9 cellular contexts compared by ENCODE assay signal in the genomic region with DNA sequence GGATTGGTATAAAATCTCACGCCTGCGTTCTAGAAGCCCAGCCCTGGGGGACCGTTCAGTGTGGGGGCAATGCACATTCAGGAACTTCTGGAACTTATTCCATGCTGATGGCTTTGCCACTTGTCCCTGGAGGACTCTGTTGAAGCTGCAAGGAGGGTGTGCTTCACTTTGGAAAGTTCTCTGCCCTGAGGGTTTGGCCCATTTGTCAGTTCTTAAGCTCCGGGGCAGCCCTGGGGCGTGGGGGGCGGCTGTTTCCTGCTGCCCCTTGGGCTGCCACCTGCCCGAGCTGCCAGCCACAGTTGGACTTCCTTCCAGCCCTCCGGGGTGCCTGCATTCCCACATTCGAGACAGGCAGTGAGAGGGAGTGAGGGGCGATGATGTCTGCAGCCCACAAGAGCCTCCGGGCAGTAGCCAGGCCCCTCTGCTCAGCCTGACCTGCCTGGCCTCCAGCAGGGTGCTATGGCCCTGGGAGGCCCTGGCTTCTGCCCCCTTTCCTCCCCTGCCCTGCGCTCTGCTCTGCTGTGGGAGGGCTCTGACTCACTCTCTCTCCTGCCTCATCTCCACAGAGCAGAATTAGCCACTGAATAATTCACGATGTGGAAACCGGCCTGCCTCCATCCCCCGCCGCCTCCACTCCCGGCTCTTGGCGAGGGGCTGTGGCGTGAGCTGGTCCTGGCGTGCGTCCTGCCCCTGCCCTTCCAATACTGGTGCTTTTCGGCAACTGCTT. TPM values are rescaled to one million over a fixed set of nuclear protein-coding genes. Genes with fewer than 3 reads are reported as not detected.
DNase-seq lines count a peak whose midpoint lies in the region; ATAC-seq, FAIRE-seq and TF ChIP-seq lines count a peak whose summit lies in the region.
"Had no signal": no experiment of that assay in that cellular context is flagged by ENCODE, and none has a peak within 500 bp of the region (broad histone marks: within the 10 kb centered on the region; RNA-seq: fewer than 3 reads in every experiment).

No MANE protein-coding gene starts in this region.

- 26 to 42% (median 41%) methylated on average over 21 to 22 of the region's 22 CpGs for WGBS in small intestine, 3 donors

- ATAC-seq in HG02642 (IDR thresholded peaks at IDR 0.05; ENCODE audit: poor library complexity, unreplicated experiment) (no peak), HG02938 (IDR thresholded peaks at IDR 0.05; ENCODE audit: unreplicated experiment) (no peak)

- DNase-seq in GM12891 (ENCODE audit: insufficient read length, low spot score) = no peak
- no peak for DNase-seq in Peyer's patch
- DNase-seq in astrocyte of the hippocampus (ENCODE audit: low read depth, low spot score) = peak; percentile 95
- no peak for DNase-seq in small intestine
- DNase-seq in iPS-NIHi7 (ENCODE audit: extremely low spot score) = no peak

- TF ChIP-seq CTCF in Peyer's patch (IDR thresholded peaks at IDR 0.05) = no peak

- H3K36me3 ChIP-seq in Peyer's patch (no peaks in the 10 kb centered on the region), iPS-20b (ENCODE audit: insufficient read depth, low read depth, low read length) (no peaks in the 10 kb centered on the region), small intestine (ENCODE audit: control insufficient read depth in 2 of 2, insufficient read depth in 2 of 2, low read length in 2 of 2) (no peaks in the 10 kb centered on the region)

- H3K4me1 ChIP-seq in Peyer's patch (peaks cover 11 to 64% (median 32%) of the 10 kb centered on the region in 4 donors), iPS-20b (ENCODE audit: insufficient read depth, low read length) (peaks cover 5% of the 10 kb centered on the region; the same call in 1 of the 2 replicates), small intestine (ENCODE audit: control insufficient read depth in 2 of 2, insufficient read depth in 1 of 2, low read depth in 1 of 2, low read length in 1 of 2) (peaks cover 4 to 5% of the 10 kb centered on the region in 2 donors)

- H3K9me3 ChIP-seq in Peyer's patch = no peaks in the 10 kb centered on the region
- H3K9me3 ChIP-seq in iPS-20b (ENCODE audit: insufficient read depth, low read depth, low read length) = no peaks in the 10 kb centered on the region
- no peaks in the 10 kb centered on the region for H3K9me3 ChIP-seq in small intestine (ENCODE audit: control insufficient read depth, low read depth)

- H3K9ac ChIP-seq in iPS-20b (ENCODE audit: low read depth, low read length) = peak overlapping the region; percentile 85; the same call in 1 of the 2 replicates

- H3K4me3 ChIP-seq in Peyer's patch = peak overlapping the region; percentile 65 to 98 (median 88)
- peak overlapping the region; percentile 89; the same call in 1 of the 2 replicates for H3K4me3 ChIP-seq in iPS-20b (ENCODE audit: low read length)
- H3K4me3 ChIP-seq in small intestine (ENCODE audit: low read depth in 1 of 2, low read length in 2 of 2) = peak overlapping the region; percentile 68 to 77

- peak; percentile 31 for FAIRE-seq in GM12891 (lab: Jason Lieb, UNC)
- no peak for FAIRE-seq in small intestine (lab: Jason Lieb, UNC)
- FAIRE-seq: frontal cortex had no signal

- H3K27me3 ChIP-seq in Peyer's patch = no peaks in the 10 kb centered on the region
- no peaks in the 10 kb centered on the region for H3K27me3 ChIP-seq in iPS-20b (ENCODE audit: insufficient read depth, low read length)
- no peaks in the 10 kb centered on the region for H3K27me3 ChIP-seq in small intestine (ENCODE audit: control insufficient read depth in 2 of 2, insufficient read depth in 2 of 2, low read length in 2 of 2)

- H3K27ac ChIP-seq in Peyer's patch = peak overlapping the region; percentile 79 to 91 (median 86)
- H3K27ac ChIP-seq in iPS-20b (ENCODE audit: low read length) = no peak overlapping the region
- peak overlapping the region; percentile 27 to 83 for H3K27ac ChIP-seq in small intestine (ENCODE audit: low read depth in 1 of 2, low read length in 1 of 2)

- TF ChIP-seq POLR2A in GM12891 (IDR thresholded peaks at IDR 0.05; ENCODE audit: low read depth, low read length) (no peak), Peyer's patch (IDR thresholded peaks at IDR 0.05) (peak in 1 of 2 donors; percentile 7)

TF ChIP-seq in GM12891, 5 proteins besides CTCF, POLR2A, EP300 and RAD21:
- TF ChIP-seq SPI1 (IDR thresholded peaks at IDR 0.05; ENCODE audit: low read depth, low read length) (no peak), POU2F2 (IDR thresholded peaks at IDR 0.05; ENCODE audit: low read depth, low read length) (no peak), POLR2AphosphoS5 (IDR thresholded peaks at IDR 0.05; ENCODE audit: low read depth, low read length) (no peak), PAX5 (IDR thresholded peaks at IDR 0.05; ENCODE audit: insufficient read depth, low read length, severe bottlenecking) (no peak), TAF1 (IDR thresholded peaks at IDR 0.05; ENCODE audit: low read depth, low read length) (no peak)

RNA-seq across cellular contexts. Expression of gene TTYH3, which starts 1.9 kb away (rescaled TPM):
- polyA plus RNA-seq in GM12891 (2012; ENCODE audit: low read depth, missing spikeins) = 23.3 TPM
- total RNA-seq in Peyer's patch = 10 to 100 TPM; 61.8 to 99.9 (median 83.4) TPM
- polyA plus RNA-seq in small intestine = 10 to 100 TPM in 1 of 3 donors, 1 to 10 TPM in 2; 6.9 to 32.0 (median 9.2) TPM

RNA-seq across cellular contexts. Expression of gene AMZ1, which starts 54.3 kb away (rescaled TPM):
- polyA plus RNA-seq in GM12891 (2012; ENCODE audit: low read depth, missing spikeins) = 1.0 TPM
- under 1 TPM in 1 of 4 donors, not detected in 3; 0.67 TPM for total RNA-seq in Peyer's patch
- polyA plus RNA-seq in small intestine = under 1 TPM in 1 of 3 donors, not detected in 2; 0.07 TPM
